ENCODE assay signal across 10 cellular contexts in the genomic region with DNA sequence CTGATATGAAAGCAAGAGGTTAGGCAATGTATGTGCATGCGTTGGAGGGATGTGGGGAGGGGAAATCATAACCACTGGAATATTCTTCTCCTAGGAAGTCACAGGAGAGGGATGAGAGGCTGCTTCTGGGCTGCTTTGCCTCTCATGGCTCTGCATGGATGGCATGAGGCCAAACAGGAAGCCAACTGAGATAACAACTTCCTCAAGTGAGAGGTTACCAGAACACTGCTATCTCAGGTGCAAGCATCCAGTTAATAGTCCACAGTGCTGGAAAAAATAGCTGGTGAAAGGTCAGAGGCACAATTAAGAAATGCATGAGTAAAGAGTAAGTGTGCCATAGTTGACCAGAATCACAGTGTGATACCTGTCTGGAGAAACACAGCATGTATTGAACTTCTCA.
DNase-seq lines count a peak whose midpoint lies in the region; ATAC-seq and TF ChIP-seq lines count a peak whose summit lies in the region.
"Had no signal": no experiment of that assay in that cellular context is flagged by ENCODE, and none has a peak within 500 bp of the region (broad histone marks: within the 10 kb centered on the region; RNA-seq: fewer than 3 reads in every experiment).

No MANE protein-coding gene starts in this region.

- H4K20me1 ChIP-seq in IMR-90 (ENCODE audit: insufficient read depth, low read length), result no peaks in the 10 kb centered on the region

- DNase-seq in activated naive CD4-positive, alpha-beta T cell treated with anti-CD3 and anti-CD28 coated beads for 36 hours, result peak; percentile 40
- DNase-seq in activated naive CD4-positive, alpha-beta T cell treated with Interleukin-2 at 50 U/mL for 16 hours, result no peak
- DNase-seq in IMR-90, result peak; percentile 35
- peak; percentile 14 for DNase-seq in activated effector memory CD4-positive, alpha-beta T cell treated with Interleukin-2 at 50 U/mL for 16 hours
- no peak for DNase-seq in caudate nucleus (lab: John Stamatoyannopoulos, UW)
- DNase-seq in retina, result no peak
- DNase-seq: GDM1, mesendoderm had no signal

- H3K27ac Mint-ChIP-seq in activated naive CD4-positive, alpha-beta T cell treated with anti-CD3 and anti-CD28 coated beads for 36 hours, result no peak overlapping the region

- H3K27me3 ChIP-seq in IMR-90 (ENCODE audit: control insufficient read depth, insufficient read depth, low read length) (no peaks in the 10 kb centered on the region), rectal smooth muscle tissue (ENCODE audit: control insufficient read depth, insufficient read depth, low read length) (no peaks in the 10 kb centered on the region)

- POLR2A ChIA-PET in IMR-90 (lab: Charles Lee; ENCODE audit: unreplicated experiment), result no interaction called here

- 0 out of 4 replicates have a peak, but pooled peaks cover 0 to 3% of the 10 kb centered on the region in 2 experiments for H3K79me1 ChIP-seq in IMR-90 (ENCODE audit: low read depth in 1 of 2, low read length in 2 of 2)

- H3K9me3 ChIP-seq in IMR-90 (ENCODE audit: control insufficient read depth, insufficient read depth, low read length), result no peaks in the 10 kb centered on the region

- WGBS in IMR-90 (ENCODE audit: extremely low coverage in 2 of 2, insufficient read length in 1 of 2), 2 experiments, result no CpG with 5 or more reads among the region's 1 CpG

- H3K27me3 Mint-ChIP-seq in activated naive CD4-positive, alpha-beta T cell treated with anti-CD3 and anti-CD28 coated beads for 36 hours (ENCODE audit: low read depth), result no peaks in the 10 kb centered on the region

- H3K14ac ChIP-seq in IMR-90 (replicated peaks; ENCODE audit: low read depth, low read length), result no peak overlapping the region

- H3K4me1 Mint-ChIP-seq in activated naive CD4-positive, alpha-beta T cell treated with anti-CD3 and anti-CD28 coated beads for 36 hours (ENCODE audit: low read depth), result peaks cover 50% of the 10 kb centered on the region

- TF ChIP-seq CTCF in IMR-90 (conservative IDR thresholded peaks at IDR 0.05; ENCODE audit: low read depth, low read length), result no peak

- H3K9me3 Mint-ChIP-seq in activated naive CD4-positive, alpha-beta T cell treated with anti-CD3 and anti-CD28 coated beads for 36 hours, result peaks cover 2% of the 10 kb centered on the region

- H3K4ac ChIP-seq in IMR-90 (ENCODE audit: low read depth, low read length), result no peak overlapping the region

- no peak overlapping the region for H3K4me3 Mint-ChIP-seq in activated naive CD4-positive, alpha-beta T cell treated with anti-CD3 and anti-CD28 coated beads for 36 hours

- no peak overlapping the region for H3K4me3 ChIP-seq in IMR-90 (ENCODE audit: insufficient read depth, low read depth, low read length)
- peak overlapping the region; percentile 16 for H3K4me3 ChIP-seq in rectal smooth muscle tissue (ENCODE audit: low read length)

- no peak overlapping the region for H2AK5ac ChIP-seq in IMR-90 (ENCODE audit: low read depth, low read length)

- no peak overlapping the region for H2BK5ac ChIP-seq in IMR-90 (ENCODE audit: low read depth, low read length, poor library complexity, severe bottlenecking)

- ATAC-seq in IMR-90 (ENCODE audit: low read depth) (no peak), HG03520 (IDR thresholded peaks at IDR 0.05; ENCODE audit: unreplicated experiment) (no peak)

- no peak overlapping the region for H2AK9ac ChIP-seq in IMR-90 (replicated peaks; ENCODE audit: low read depth, low read length, poor library complexity)

- CTCF ChIA-PET in activated naive CD4-positive, alpha-beta T cell treated with anti-CD3 and anti-CD28 coated beads for 36 hours (lab: Charles Lee), result interaction anchor here (1.3 kb wide), 1 partner anchor 11 kb away, joined by 4 read pairs; no protein-coding TSS in a partner anchor
- CTCF ChIA-PET in IMR-90 (lab: Yijun Ruan, JAX), result no interaction called here

- no TSS peak for BruUV-seq in IMR-90 (replicated peaks; lab: Mats Ljungman, UMichigan)

- no peak overlapping the region for H2BK15ac ChIP-seq in IMR-90 (ENCODE audit: low read depth, low read length)

- no peak overlapping the region for H2BK20ac ChIP-seq in IMR-90 (ENCODE audit: low read depth, low read length)

- no peak for TF ChIP-seq RAD21 in IMR-90 (IDR thresholded peaks at IDR 0.05; ENCODE audit: low read length)

- intact Hi-C loops in activated naive CD4-positive, alpha-beta T cell treated with anti-CD3 and anti-CD28 coated beads for 36 hours (cut with micrococcal nuclease), result loop anchor here (5.0 kb wide), 2 partner anchors 498 to 523 kb away; partner anchors contain the start of gene MCUB
- intact Hi-C loops in IMR-90 (cut with micrococcal nuclease), result no loop called here

- in situ Hi-C loops in IMR-90 (cut with MboI; ENCODE audit: low sequenced_read_pairs), result no loop called here

- H4K91ac ChIP-seq in IMR-90 (ENCODE audit: insufficient read depth, low read depth, low read length), result no peak overlapping the region

- peaks cover 3% of the 10 kb centered on the region; the same call in 1 of the 2 replicates for H3K9me1 ChIP-seq in IMR-90 (ENCODE audit: insufficient read depth, low read length)

- TF ChIP-seq POLR2A in IMR-90 (IDR thresholded peaks at IDR 0.05; ENCODE audit: low read depth, low read length), result no peak

- H3K4me2 ChIP-seq in IMR-90 (ENCODE audit: low read depth, low read length), result no peak overlapping the region

- no peaks in the 10 kb centered on the region for H3K36me3 ChIP-seq in IMR-90 (ENCODE audit: control insufficient read depth, insufficient read depth, low read length)
- no peaks in the 10 kb centered on the region for H3K36me3 ChIP-seq in rectal smooth muscle tissue (ENCODE audit: control insufficient read depth, insufficient read depth, low read length)

- no peak overlapping the region for H3K56ac ChIP-seq in IMR-90 (ENCODE audit: extremely low read depth, insufficient read depth, low read length)

- no peak overlapping the region for H3K23ac ChIP-seq in IMR-90 (ENCODE audit: low read depth, low read length)

- H4K8ac ChIP-seq in IMR-90 (ENCODE audit: low read depth in 2 of 2, low read length in 2 of 2), result no peak overlapping the region

- H3K27ac ChIP-seq in IMR-90 (ENCODE audit: insufficient read depth, low read length) (no peak overlapping the region), rectal smooth muscle tissue (ENCODE audit: low read depth, low read length) (no peak overlapping the region), caudate nucleus (ENCODE audit: low read depth, low read length) (no peak overlapping the region)

- no peak overlapping the region for H4K5ac ChIP-seq in IMR-90 (ENCODE audit: low read depth, low read length)

- no peak overlapping the region for H2AFZ ChIP-seq in IMR-90 (replicated peaks; ENCODE audit: low read length, poor library complexity)

- no peaks in the 10 kb centered on the region; the same call in 1 of the 2 replicates for H3K4me1 ChIP-seq in IMR-90 (ENCODE audit: control insufficient read depth, insufficient read depth, low read length)
- no peaks in the 10 kb centered on the region for H3K4me1 ChIP-seq in rectal smooth muscle tissue (ENCODE audit: control insufficient read depth, insufficient read depth, low read length)

- peaks cover 2% of the 10 kb centered on the region for H3K36me3 Mint-ChIP-seq in activated naive CD4-positive, alpha-beta T cell treated with anti-CD3 and anti-CD28 coated beads for 36 hours (ENCODE audit: low read depth)

- H2BK120ac ChIP-seq in IMR-90 (ENCODE audit: low read depth, low read length), result no peak overlapping the region

- H3K9ac ChIP-seq in IMR-90 (ENCODE audit: low read depth, low read length) (no peak overlapping the region), rectal smooth muscle tissue (ENCODE audit: low read length) (no peak overlapping the region)

- no peak overlapping the region for H3K18ac ChIP-seq in IMR-90 (ENCODE audit: low read depth, low read length)

- dilution Hi-C loops in IMR-90 (cut with HindIII; ENCODE audit: low sequenced_read_pairs, unreplicated experiment), result no loop called here

TF ChIP-seq in IMR-90, 13 proteins besides CTCF, POLR2A, EP300 and RAD21:
- TF ChIP-seq SMC3 (IDR thresholded peaks at IDR 0.05; ENCODE audit: low read depth, low read length) (no peak), BHLHE40 (IDR thresholded peaks at IDR 0.05; ENCODE audit: low read depth, low read length) (no peak), ELK1 (IDR thresholded peaks at IDR 0.05; ENCODE audit: borderline replicate concordance, low read depth, low read length) (no peak), RFX5 (IDR thresholded peaks at IDR 0.05; ENCODE audit: low read depth, low read length) (no peak), CHD1 (IDR thresholded peaks at IDR 0.05; ENCODE audit: low read depth, low read length) (no peak), NFE2L2 (IDR thresholded peaks at IDR 0.05; ENCODE audit: low read depth, low read length) (no peak), FOS (IDR thresholded peaks at IDR 0.05; ENCODE audit: low read depth, low read length) (no peak), MAFK (IDR thresholded peaks at IDR 0.05; ENCODE audit: low read depth, low read length) (no peak)
- TF ChIP-seq, protein P1, sequence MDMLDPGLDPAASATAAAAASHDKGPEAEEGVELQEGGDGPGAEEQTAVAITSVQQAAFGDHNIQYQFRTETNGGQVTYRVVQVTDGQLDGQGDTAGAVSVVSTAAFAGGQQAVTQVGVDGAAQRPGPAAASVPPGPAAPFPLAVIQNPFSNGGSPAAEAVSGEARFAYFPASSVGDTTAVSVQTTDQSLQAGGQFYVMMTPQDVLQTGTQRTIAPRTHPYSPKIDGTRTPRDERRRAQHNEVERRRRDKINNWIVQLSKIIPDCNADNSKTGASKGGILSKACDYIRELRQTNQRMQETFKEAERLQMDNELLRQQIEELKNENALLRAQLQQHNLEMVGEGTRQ (IDR thresholded peaks at IDR 0.05; ENCODE audit: low read depth, low read length), result no peak

Comparison
In these comparisons a context has a peak if more than half of its experiments do, and no peak if none do; other contexts are left out.
1. DNase-seq: peak in activated naive CD4-positive, alpha-beta T cell treated with anti-CD3 and anti-CD28 coated beads for 36 hours (single experiment), IMR-90 (single experiment) and activated effector memory CD4-positive, alpha-beta T cell treated with Interleukin-2 at 50 U/mL for 16 hours (single experiment); none in activated naive CD4-positive, alpha-beta T cell treated with Interleukin-2 at 50 U/mL for 16 hours (single experiment), caudate nucleus (0 of 61) and retina (single experiment).